Comparison of ENCODE assay signal across 13 cellular contexts in genomic region chr20:3400260-3401155, GRCh38. TPM values are rescaled to one million over a fixed set of nuclear protein-coding genes. Genes with fewer than 3 reads are reported as not detected.
DNase-seq lines count a peak whose midpoint lies in the region; ATAC-seq and TF ChIP-seq lines count a peak whose summit lies in the region.
"Had no signal": no experiment of that assay in that cellular context is flagged by ENCODE, and none has a peak within 500 bp of the region (broad histone marks: within the 10 kb centered on the region; RNA-seq: fewer than 3 reads in every experiment).

No MANE protein-coding gene starts in this region.

- TF ChIP-seq POLR2A in esophagus muscularis mucosa (IDR thresholded peaks at IDR 0.05; ENCODE audit: low read depth), result no peak

- H3K4me3 ChIP-seq in esophagus muscularis mucosa, result no peak overlapping the region

- H3K4me3 Mint-ChIP-seq in activated CD8-positive, alpha-beta memory T cell treated with anti-CD3 and anti-CD28 coated beads, Interleukin-2, amount 10 ng/mL, durations not matched to agents 7 days and 5 days, result no peak overlapping the region

- DNase-seq in NCI-H446 (lab: John Stamatoyannopoulos, UW), result peak; percentile 13 to 38
- DNase-seq in NCI-H446 treated with DMSO at 0.1 percent for 48 hours (lab: John Stamatoyannopoulos, UW), result no peak
- peak; percentile 70 for DNase-seq in G401 (ENCODE audit: low spot score)
- no peak for DNase-seq in esophagus muscularis mucosa (ENCODE audit: extremely low spot score)
- peak; percentile 15 for DNase-seq in renal cortical epithelial cell (ENCODE audit: low read depth)
- no peak for DNase-seq in NCI-H1092 treated with DMSO at 0.1 percent for 48 hours (lab: John Stamatoyannopoulos, UW)
- no peak for DNase-seq in HUDEP-2 (lab: John Stamatoyannopoulos, UW; ENCODE audit: unreplicated experiment in 76 of 76)
- DNase-seq in activated CD8-positive, alpha-beta memory T cell treated with anti-CD3 and anti-CD28 coated beads, Interleukin-2, amount 10 ng/mL, durations not matched to agents 7 days and 5 days, result no peak
- DNase-seq: DMS153, NCI-H1930, NCI-H526, SIG-M5 had no signal

- peaks cover 41 to 62% (median 54%) of the 10 kb centered on the region in 4 donors for H3K4me1 ChIP-seq in esophagus muscularis mucosa

- no peaks in the 10 kb centered on the region for H3K36me3 ChIP-seq in esophagus muscularis mucosa

- H3K9me3 ChIP-seq in esophagus muscularis mucosa, result no peaks in the 10 kb centered on the region

- H3K36me3 Mint-ChIP-seq in activated CD8-positive, alpha-beta memory T cell treated with anti-CD3 and anti-CD28 coated beads, Interleukin-2, amount 10 ng/mL, durations not matched to agents 7 days and 5 days, result peaks cover 8% of the 10 kb centered on the region

- H3K27ac Mint-ChIP-seq in activated CD8-positive, alpha-beta memory T cell treated with anti-CD3 and anti-CD28 coated beads, Interleukin-2, amount 10 ng/mL, durations not matched to agents 7 days and 5 days, result no peak overlapping the region

- ATAC-seq in activated CD8-positive, alpha-beta memory T cell treated with anti-CD3 and anti-CD28 coated beads, Interleukin-2, amount 10 ng/mL, durations not matched to agents 7 days and 5 days, result no peak

- intact Hi-C loops in esophagus muscularis mucosa (cut with DNase I), result no loop called here

- WGBS in esophagus muscularis mucosa, result 61% methylated on average over 4 of the region's 4 CpGs

- CTCF ChIA-PET in activated CD8-positive, alpha-beta memory T cell treated with anti-CD3 and anti-CD28 coated beads, Interleukin-2, amount 10 ng/mL, durations not matched to agents 7 days and 5 days (lab: Charles Lee), result interaction anchor here (1.3 kb wide), 1 partner anchor 66 kb away, joined by 3 read pairs; no protein-coding TSS in a partner anchor

- H3K27me3 ChIP-seq in esophagus muscularis mucosa, result no peaks in the 10 kb centered on the region

- no peak for TF ChIP-seq CTCF in esophagus muscularis mucosa (IDR thresholded peaks at IDR 0.05)

- in situ Hi-C loops in G401 (cut with HindIII; ENCODE audit: low sequenced_read_pairs), result no loop called here

- no peaks in the 10 kb centered on the region for H3K27me3 Mint-ChIP-seq in activated CD8-positive, alpha-beta memory T cell treated with anti-CD3 and anti-CD28 coated beads, Interleukin-2, amount 10 ng/mL, durations not matched to agents 7 days and 5 days

- no peak for TF ChIP-seq EP300 in esophagus muscularis mucosa (IDR thresholded peaks at IDR 0.05)

- H3K27ac ChIP-seq in esophagus muscularis mucosa (replicated peaks in 1 of 4), result peak overlapping the region in 3 of 4 donors; percentile 22 to 43 (median 32)
- H3K27ac ChIP-seq: C4-2B had no signal

- H3K9me3 Mint-ChIP-seq in activated CD8-positive, alpha-beta memory T cell treated with anti-CD3 and anti-CD28 coated beads, Interleukin-2, amount 10 ng/mL, durations not matched to agents 7 days and 5 days (ENCODE audit: low read depth), result peaks cover 7% of the 10 kb centered on the region

- H3K4me1 Mint-ChIP-seq in activated CD8-positive, alpha-beta memory T cell treated with anti-CD3 and anti-CD28 coated beads, Interleukin-2, amount 10 ng/mL, durations not matched to agents 7 days and 5 days, result peaks cover 8% of the 10 kb centered on the region

RNA-seq across cellular contexts. Expression of gene DNAAF9, which starts 7.0 kb away (rescaled TPM):
- 6.1 and 7.8 TPM in 2 replicates for total RNA-seq in G401 (2014; rRNA removed; shearing (Covaris generic))
- total RNA-seq in esophagus muscularis mucosa (10 to 100 TPM; 29.5 to 51.9 (median 41.4) TPM), renal cortical epithelial cell (6.8 and 22.0 TPM in 2 replicates)
- total RNA-seq in activated CD8-positive, alpha-beta memory T cell treated with anti-CD3 and anti-CD28 coated beads, Interleukin-2, amount 10 ng/mL, durations not matched to agents 7 days and 5 days, result 1 to 10 TPM; 4.4 to 5.2 TPM

Comparison
In these comparisons a context has a peak if more than half of its experiments do, and no peak if none do; other contexts are left out.
1. DNase-seq: peak in NCI-H446 (2 of 2), G401 (single experiment) and renal cortical epithelial cell (single experiment); none in NCI-H446 treated with DMSO at 0.1 percent for 48 hours (single experiment), esophagus muscularis mucosa (single experiment), NCI-H1092 treated with DMSO at 0.1 percent for 48 hours (single experiment), HUDEP-2 (0 of 76) and activated CD8-positive, alpha-beta memory T cell treated with anti-CD3 and anti-CD28 coated beads, Interleukin-2, amount 10 ng/mL, durations not matched to agents 7 days and 5 days (single experiment).